ENCODE assay signal across 10 cellular contexts in the genomic region with DNA sequence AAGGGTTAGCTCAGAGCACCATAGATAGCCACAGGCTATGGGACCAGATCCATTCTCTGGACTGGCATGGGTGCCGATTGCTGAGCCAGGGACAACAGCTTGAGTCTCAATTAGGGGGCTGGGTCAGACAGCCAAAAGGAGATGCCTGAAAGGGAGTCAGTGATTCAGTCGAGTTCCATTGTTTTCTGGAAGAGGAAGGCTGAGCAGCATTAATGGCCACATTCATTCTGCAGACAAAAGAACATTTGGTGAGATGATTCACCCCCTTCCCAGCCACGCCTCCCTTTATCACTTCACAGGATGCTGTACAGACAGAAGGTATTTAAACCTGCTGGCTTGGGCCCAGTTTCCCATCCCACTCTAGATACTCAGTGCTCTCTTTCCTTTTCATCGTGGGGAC.
DNase-seq lines count a peak whose midpoint lies in the region; ATAC-seq and TF ChIP-seq lines count a peak whose summit lies in the region.
"Had no signal": no experiment of that assay in that cellular context is flagged by ENCODE, and none has a peak within 500 bp of the region (broad histone marks: within the 10 kb centered on the region; RNA-seq: fewer than 3 reads in every experiment).

No MANE protein-coding gene starts in this region.

- TF ChIP-seq POLR2A in GM18505 (IDR thresholded peaks at IDR 0.05; ENCODE audit: borderline replicate concordance, extremely low read depth, insufficient read depth, insufficient read length), result no peak

- H3K4me1 Mint-ChIP-seq in osteocyte (ENCODE audit: unreplicated experiment), result peaks cover 48% of the 10 kb centered on the region
- H3K4me1 Mint-ChIP-seq in activated T-helper 1 cell treated with anti-CD3 and anti-CD28 coated beads, Interleukin-12 subunit alpha, Interleukin-12 subunit beta, Interleukin-2, Interleukin-4 antibody, amounts not matched to agents 30 ng/mL and 10 ng/mL and 1 ng/mL, durations not matched to agents 14 hours and 24 hours and 36 hours (ENCODE audit: low read depth), result no peaks in the 10 kb centered on the region

- H3K27ac Mint-ChIP-seq in osteocyte (ENCODE audit: unreplicated experiment), result peak overlapping the region; percentile 85
- no peak overlapping the region for H3K27ac Mint-ChIP-seq in activated T-helper 1 cell treated with anti-CD3 and anti-CD28 coated beads, Interleukin-12 subunit alpha, Interleukin-12 subunit beta, Interleukin-2, Interleukin-4 antibody, amounts not matched to agents 30 ng/mL and 10 ng/mL and 1 ng/mL, durations not matched to agents 14 hours and 24 hours and 36 hours

- H3K9me3 ChIP-seq in NT2/D1 (ENCODE audit: insufficient read depth, low read length), result peaks cover 43% of the 10 kb centered on the region
- H3K9me3 ChIP-seq: pancreas had no signal

- no peaks in the 10 kb centered on the region for H3K9me3 Mint-ChIP-seq in osteocyte (ENCODE audit: unreplicated experiment)
- no peaks in the 10 kb centered on the region for H3K9me3 Mint-ChIP-seq in activated T-helper 1 cell treated with anti-CD3 and anti-CD28 coated beads, Interleukin-12 subunit alpha, Interleukin-12 subunit beta, Interleukin-2, Interleukin-4 antibody, amounts not matched to agents 30 ng/mL and 10 ng/mL and 1 ng/mL, durations not matched to agents 14 hours and 24 hours and 36 hours

- no peak overlapping the region for H3K4me3 Mint-ChIP-seq in osteocyte (ENCODE audit: unreplicated experiment)
- H3K4me3 Mint-ChIP-seq in activated T-helper 1 cell treated with anti-CD3 and anti-CD28 coated beads, Interleukin-12 subunit alpha, Interleukin-12 subunit beta, Interleukin-2, Interleukin-4 antibody, amounts not matched to agents 30 ng/mL and 10 ng/mL and 1 ng/mL, durations not matched to agents 14 hours and 24 hours and 36 hours, result no peak overlapping the region

- intact Hi-C loops in activated T-helper 1 cell treated with anti-CD3 and anti-CD28 coated beads, Interleukin-12 subunit alpha, Interleukin-12 subunit beta, Interleukin-2, Interleukin-4 antibody, amounts not matched to agents 30 ng/mL and 10 ng/mL and 1 ng/mL, durations not matched to agents 14 hours and 24 hours and 36 hours (cut with micrococcal nuclease), result no loop called here

- H3K9ac ChIP-seq in NT2/D1 (ENCODE audit: insufficient read length, low read depth), result no peak overlapping the region

- TF ChIP-seq CTCF in fibroblast of villous mesenchyme (IDR thresholded peaks at IDR 0.05; ENCODE audit: insufficient read depth, low read depth, low read length) (no peak), osteocyte (IDR thresholded peaks at IDR 0.05) (no peak)

- H3K4me1 ChIP-seq in NT2/D1 (ENCODE audit: insufficient read depth, insufficient read length), result no peaks in the 10 kb centered on the region
- H3K4me1 ChIP-seq: pancreas had no signal

- ATAC-seq in GM18505 (IDR thresholded peaks at IDR 0.05; ENCODE audit: unreplicated experiment), result no peak
- ATAC-seq in HG03520 (IDR thresholded peaks at IDR 0.05; ENCODE audit: unreplicated experiment), result no peak

- H3K27me3 ChIP-seq in NT2/D1 (ENCODE audit: insufficient read depth, insufficient read length), result no peaks in the 10 kb centered on the region
- H3K27me3 ChIP-seq: pancreas had no signal

- DNase-seq in DMS153 (lab: John Stamatoyannopoulos, UW), result peak; percentile 87
- DNase-seq in NT2/D1 (ENCODE audit: low read depth, low spot score), result peak; percentile 89
- DNase-seq in fibroblast of villous mesenchyme (ENCODE audit: low read depth), result peak; percentile 90
- DNase-seq in osteocyte (ENCODE audit: extremely low spot score, unreplicated experiment), result no peak
- DNase-seq in activated T-helper 1 cell treated with anti-CD3 and anti-CD28 coated beads, Interleukin-12 subunit alpha, Interleukin-12 subunit beta, Interleukin-2, Interleukin-4 antibody, amounts not matched to agents 30 ng/mL and 10 ng/mL and 1 ng/mL, durations not matched to agents 14 hours and 24 hours and 36 hours (ENCODE audit: low spot score), result no peak
- DNase-seq in GM19240 (ENCODE audit: insufficient read length, low spot score), result no peak
- DNase-seq: MM.1S, pancreas had no signal

- no peaks in the 10 kb centered on the region for H3K36me3 Mint-ChIP-seq in osteocyte (ENCODE audit: unreplicated experiment)
- no peaks in the 10 kb centered on the region for H3K36me3 Mint-ChIP-seq in activated T-helper 1 cell treated with anti-CD3 and anti-CD28 coated beads, Interleukin-12 subunit alpha, Interleukin-12 subunit beta, Interleukin-2, Interleukin-4 antibody, amounts not matched to agents 30 ng/mL and 10 ng/mL and 1 ng/mL, durations not matched to agents 14 hours and 24 hours and 36 hours (ENCODE audit: low read depth)

- H3K27me3 Mint-ChIP-seq in osteocyte (ENCODE audit: unreplicated experiment), result no peaks in the 10 kb centered on the region
- H3K27me3 Mint-ChIP-seq in activated T-helper 1 cell treated with anti-CD3 and anti-CD28 coated beads, Interleukin-12 subunit alpha, Interleukin-12 subunit beta, Interleukin-2, Interleukin-4 antibody, amounts not matched to agents 30 ng/mL and 10 ng/mL and 1 ng/mL, durations not matched to agents 14 hours and 24 hours and 36 hours (ENCODE audit: insufficient read depth), result peaks cover 3% of the 10 kb centered on the region

- no peaks in the 10 kb centered on the region for H3K36me3 ChIP-seq in NT2/D1 (ENCODE audit: insufficient read depth, insufficient read length, low read length)
- H3K36me3 ChIP-seq: pancreas had no signal

- H3K4me3 ChIP-seq in NT2/D1 (ENCODE audit: insufficient read length, low read depth), result no peak overlapping the region
- no peak overlapping the region for H3K4me3 ChIP-seq in fibroblast of villous mesenchyme (ENCODE audit: low read depth, low read length)
- H3K4me3 ChIP-seq: pancreas had no signal

Comparison
In these comparisons a context has a peak if more than half of its experiments do, and no peak if none do; other contexts are left out.
1. DNase-seq: peak in DMS153 (single experiment), NT2/D1 (single experiment) and fibroblast of villous mesenchyme (single experiment); none in osteocyte (single experiment), activated T-helper 1 cell treated with anti-CD3 and anti-CD28 coated beads, Interleukin-12 subunit alpha, Interleukin-12 subunit beta, Interleukin-2, Interleukin-4 antibody, amounts not matched to agents 30 ng/mL and 10 ng/mL and 1 ng/mL, durations not matched to agents 14 hours and 24 hours and 36 hours (single experiment) and GM19240 (single experiment).